In genomic region chrX:40170830-40171512, GRCh38 we compare ENCODE assay signal across 8 cellular contexts.
DNase-seq lines count a peak whose midpoint lies in the region; ATAC-seq and TF ChIP-seq lines count a peak whose summit lies in the region.

No MANE protein-coding gene starts in this region.

- no peaks in the 10 kb centered on the region for H3K9me3 ChIP-seq in thyroid gland
- H3K9me3 ChIP-seq in MG63 = no peaks in the 10 kb centered on the region

- no peaks in the 10 kb centered on the region for H3K36me3 ChIP-seq in thyroid gland
- H3K36me3 ChIP-seq in MG63 = no peaks in the 10 kb centered on the region

- H3K4me1 Mint-ChIP-seq in activated CD4-positive, alpha-beta T cell treated with anti-CD3 and anti-CD28 coated beads, Interleukin-2, amount 10 ng/mL, durations not matched to agents 24 days and 14 days = peaks cover 44% of the 10 kb centered on the region

- peak overlapping the region; percentile 93 for H3K4me3 Mint-ChIP-seq in activated CD4-positive, alpha-beta T cell treated with anti-CD3 and anti-CD28 coated beads, Interleukin-2, amount 10 ng/mL, durations not matched to agents 24 days and 14 days

- no peaks in the 10 kb centered on the region for H3K27me3 Mint-ChIP-seq in activated CD4-positive, alpha-beta T cell treated with anti-CD3 and anti-CD28 coated beads, Interleukin-2, amount 10 ng/mL, durations not matched to agents 24 days and 14 days

- peaks cover 14 to 45% of the 10 kb centered on the region in 2 donors for H3K4me1 ChIP-seq in thyroid gland

- peak overlapping the region in 2 of 3 donors; percentile 62 to 63 for H3K27ac ChIP-seq in thyroid gland

- no peak for TF ChIP-seq POLR2A in thyroid gland (IDR thresholded peaks at IDR 0.05)

- peak; percentile 72 for DNase-seq in activated CD4-positive, alpha-beta T cell treated with anti-CD3 and anti-CD28 coated beads, Interleukin-2, amount 10 ng/mL, durations not matched to agents 24 days and 14 days
- DNase-seq in activated CD4-positive, alpha-beta T cell treated with anti-CD3 and anti-CD28 coated beads, Interleukin-2, amount 50 U/mL, for 1 hour = no peak
- DNase-seq in activated CD4-positive, alpha-beta T cell treated with anti-CD3 and anti-CD28 coated beads, Interleukin-2, amount 50 U/mL, for 48 hours = peak; percentile 31 to 47
- DNase-seq in islet precursor cell = peak; percentile 88
- DNase-seq in thyroid gland = peak in 1 of 2 donors; percentile 55
- DNase-seq in MG63 = no peak

- H3K4me3 ChIP-seq in thyroid gland (replicated peaks in 1 of 3) (no peak overlapping the region), MG63 (no peak overlapping the region)

- H3K27ac Mint-ChIP-seq in activated CD4-positive, alpha-beta T cell treated with anti-CD3 and anti-CD28 coated beads, Interleukin-2, amount 10 ng/mL, durations not matched to agents 24 days and 14 days = peak overlapping the region; percentile 93

- WGBS in thyroid gland, 2 donors = 32 to 59% methylated on average over 12 to 16 of the region's 17 CpGs

- no peak for ATAC-seq in HG03439 (IDR thresholded peaks at IDR 0.05; ENCODE audit: unreplicated experiment)
- no peak for ATAC-seq in HG02970 (IDR thresholded peaks at IDR 0.05; ENCODE audit: low FRiP score, unreplicated experiment)

- intact Hi-C loops in activated CD4-positive, alpha-beta T cell treated with anti-CD3 and anti-CD28 coated beads, Interleukin-2, amount 10 ng/mL, durations not matched to agents 24 days and 14 days (cut with micrococcal nuclease) = loop anchor here (5.0 to 10.0 kb wide), 7 partner anchors 96 to 1364 kb away; no protein-coding TSS in a partner anchor
- intact Hi-C loops in thyroid gland (cut with DNase I) = loop anchor here (10.0 kb wide), 2 partner anchors 94 to 436 kb away; no protein-coding TSS in a partner anchor

- TF ChIP-seq CTCF in thyroid gland (IDR thresholded peaks at IDR 0.05) = no peak

- H3K27me3 ChIP-seq in thyroid gland (no peaks in the 10 kb centered on the region), MG63 (no peaks in the 10 kb centered on the region)

- no peaks in the 10 kb centered on the region for H3K9me3 Mint-ChIP-seq in activated CD4-positive, alpha-beta T cell treated with anti-CD3 and anti-CD28 coated beads, Interleukin-2, amount 10 ng/mL, durations not matched to agents 24 days and 14 days

- H3K36me3 Mint-ChIP-seq in activated CD4-positive, alpha-beta T cell treated with anti-CD3 and anti-CD28 coated beads, Interleukin-2, amount 10 ng/mL, durations not matched to agents 24 days and 14 days (ENCODE audit: low read depth) = no peaks in the 10 kb centered on the region

Comparison
In these comparisons a context has a peak if more than half of its experiments do, and no peak if none do; other contexts are left out.
1. DNase-seq: peak in activated CD4-positive, alpha-beta T cell treated with anti-CD3 and anti-CD28 coated beads, Interleukin-2, amount 10 ng/mL, durations not matched to agents 24 days and 14 days (single experiment), activated CD4-positive, alpha-beta T cell treated with anti-CD3 and anti-CD28 coated beads, Interleukin-2, amount 50 U/mL, for 48 hours (2 of 2) and islet precursor cell (single experiment); none in activated CD4-positive, alpha-beta T cell treated with anti-CD3 and anti-CD28 coated beads, Interleukin-2, amount 50 U/mL, for 1 hour (single experiment) and MG63 (single experiment).